1 cellular context compared by ENCODE assay signal in genomic region chr4:187814737-187815465, GRCh38.
TF ChIP-seq lines count a peak whose summit lies in the region.

No MANE protein-coding gene starts in this region.

TF ChIP-seq in K562, 482 proteins besides CTCF, POLR2A, EP300 and RAD21 (continued from another document):
- TF ChIP-seq THAP7 (CRISPR knock-in tag; IDR thresholded peaks at IDR 0.05) (no peak), CEBPB (tag; IDR thresholded peaks at IDR 0.05) (peak; percentile 98), ZNF143 (CRISPR knock-in tag; IDR thresholded peaks at IDR 0.05) (no peak), CXXC5 (CRISPR knock-in tag; IDR thresholded peaks at IDR 0.05) (peak; percentile 27; the same call in 1 of the 2 replicates), CREB3L1 (IDR thresholded peaks at IDR 0.05; ENCODE audit: borderline replicate concordance, low read depth) (no peak), MGA (IDR thresholded peaks at IDR 0.05) (peak; percentile 63), FOSL1 (tag; conservative IDR thresholded peaks at IDR 0.05) (no peak), XRCC4 (IDR thresholded peaks at IDR 0.05; ENCODE audit: extremely low read depth, insufficient read depth, insufficient read length) (no peak), ZNF41 (CRISPR knock-in tag; conservative IDR thresholded peaks at IDR 0.05) (no peak), ZBTB5 (IDR thresholded peaks at IDR 0.05) (no peak), MITF (IDR thresholded peaks at IDR 0.05) (no peak), CSDE1 (IDR thresholded peaks at IDR 0.05) (no peak), ZNF239 (CRISPR knock-in tag; IDR thresholded peaks at IDR 0.05) (no peak), TFE3 (CRISPR knock-in tag; IDR thresholded peaks at IDR 0.05) (no peak), ZNF263 (CRISPR knock-in tag; IDR thresholded peaks at IDR 0.05; ENCODE audit: borderline replicate concordance) (no peak), RBFOX2 (IDR thresholded peaks at IDR 0.05; ENCODE audit: low read depth, low read length) (peak; percentile 44), TCF3 (CRISPR knock-in tag; IDR thresholded peaks at IDR 0.05) (no peak), MAZ (CRISPR knock-in tag; conservative IDR thresholded peaks at IDR 0.05 in 1 of 2, IDR thresholded peaks at IDR 0.05 in 1 of 2) (0 out of 4 replicates have a peak, but pooled peaks of 1 of the 2 experiments have one; percentile 34), ELF1 (tag; IDR thresholded peaks at IDR 0.05) (peak; percentile 55), CREB1 (IDR thresholded peaks at IDR 0.05) (no peak), CREB1 (CRISPR knock-in tag; IDR thresholded peaks at IDR 0.05) (peak; percentile 31; the same call in 1 of the 2 replicates), ZNF140 (CRISPR knock-in tag; IDR thresholded peaks at IDR 0.05) (no peak), GABPA (tag; conservative IDR thresholded peaks at IDR 0.05; ENCODE audit: low read depth) (peak; percentile 61), ESRRA (IDR thresholded peaks at IDR 0.05; ENCODE audit: borderline replicate concordance, low read depth) (peak; percentile 49), NR2C2 (CRISPR knock-in tag; IDR thresholded peaks at IDR 0.05) (no peak), NR2C2 (tag; IDR thresholded peaks at IDR 0.05) (peak; percentile 42; the same call in 1 of the 2 replicates), ZNF830 (CRISPR knock-in tag; IDR thresholded peaks at IDR 0.05) (no peak), ZNF24 (IDR thresholded peaks at IDR 0.05) (no peak), TAF7 (tag; IDR thresholded peaks at IDR 0.05) (peak; percentile 61; the same call in 1 of the 2 replicates), YY1 (IDR thresholded peaks at IDR 0.05; ENCODE audit: borderline replicate concordance in 1 of 3, control insufficient read depth in 1 of 3, extremely low read depth in 1 of 3, insufficient read depth in 3 of 3, insufficient read length in 1 of 3, insufficient replicate concordance in 2 of 3, low read depth in 1 of 3, low read length in 2 of 3) (peak in 1 of 3 experiments; percentile 64), ZNF764 (CRISPR knock-in tag; IDR thresholded peaks at IDR 0.05; ENCODE audit: low read depth) (no peak), CREM (IDR thresholded peaks at IDR 0.05; ENCODE audit: low read depth) (peak; percentile 37; the same call in 1 of the 2 replicates), MCM5 (IDR thresholded peaks at IDR 0.05; ENCODE audit: low read depth) (no peak)
